In the genomic region with DNA sequence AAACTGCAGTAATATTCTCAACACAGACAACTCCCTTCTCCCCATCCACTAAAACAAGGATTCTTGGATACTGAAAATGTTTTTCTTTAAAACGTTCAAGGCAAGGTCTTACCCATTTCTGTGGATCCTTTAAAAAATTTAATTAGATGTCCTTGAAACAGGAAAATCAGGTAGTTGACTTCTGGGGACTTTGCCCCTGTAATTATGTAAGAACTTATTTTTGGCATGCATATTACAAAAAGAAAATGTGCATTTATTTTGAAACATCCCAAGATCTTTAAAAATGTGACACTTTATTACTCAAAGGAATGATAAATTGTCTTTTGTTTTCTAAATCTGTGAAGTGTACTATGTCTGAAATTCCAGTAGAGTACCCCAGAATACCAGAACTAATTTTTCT, we compare ENCODE assay signal across 23 cellular contexts. TPM values are rescaled to one million over a fixed set of nuclear protein-coding genes. Genes with fewer than 3 reads are reported as not detected.
"Had no signal": no experiment of that assay in that cellular context is flagged by ENCODE, and none has a peak within 500 bp of the region (broad histone marks: within the 10 kb centered on the region; RNA-seq: fewer than 3 reads in every experiment).

No MANE protein-coding gene starts in this region.

- H3K27me3 ChIP-seq: dorsolateral prefrontal cortex, esophagus muscularis mucosa, foreskin keratinocyte, gastroesophageal sphincter, heart left ventricle, hepatocyte had no signal

- H3K36me3 ChIP-seq: lower lobe of right lung had no signal

- H3K4me1 ChIP-seq: foreskin keratinocyte had no signal

- DNase-seq: dermis blood vessel endothelial cell; dorsolateral prefrontal cortex; effector CD4-positive, alpha-beta T cell; effector memory CD4-positive, alpha-beta T cell; foreskin keratinocyte; heart left ventricle; hypothalamus; immature natural killer cell; islet precursor cell; kidney; kidney glomerular epithelial cell; left colon; left ventricle myocardium inferior; lower lobe of right lung; mesenchymal stem cell; midbrain; naive thymus-derived CD4-positive, alpha-beta T cell had no signal

- H3K79me2 ChIP-seq: hepatocyte had no signal

- H3K27ac ChIP-seq: esophagus muscularis mucosa, foreskin keratinocyte, hepatocyte, left ventricle myocardium inferior, lower lobe of right lung had no signal

- FAIRE-seq: endothelial cell of umbilical vein, kidney had no signal

- H3K4me2 ChIP-seq: hepatocyte had no signal

- H3K4me3 ChIP-seq: coronary artery, dorsolateral prefrontal cortex, esophagus muscularis mucosa, gastroesophageal sphincter, heart left ventricle, hepatocyte, left ventricle myocardium inferior, lower lobe of right lung had no signal

- H2AFZ ChIP-seq: hepatocyte had no signal

- ATAC-seq: foreskin keratinocyte; gastroesophageal sphincter; heart left ventricle; left colon; left lobe of liver; lower lobe of right lung; naive thymus-derived CD4-positive, alpha-beta T cell had no signal

- H3K9me3 ChIP-seq: esophagus muscularis mucosa, gastroesophageal sphincter, heart left ventricle, left ventricle myocardium inferior, lower lobe of right lung had no signal

RNA-seq across cellular contexts. Expression of a gene that starts 25.8 kb away (rescaled TPM):
- polyA plus RNA-seq: naive thymus-derived CD4-positive, alpha-beta T cell had no signal
